ENCODE assay signal across 27 cellular contexts in the genomic region with DNA sequence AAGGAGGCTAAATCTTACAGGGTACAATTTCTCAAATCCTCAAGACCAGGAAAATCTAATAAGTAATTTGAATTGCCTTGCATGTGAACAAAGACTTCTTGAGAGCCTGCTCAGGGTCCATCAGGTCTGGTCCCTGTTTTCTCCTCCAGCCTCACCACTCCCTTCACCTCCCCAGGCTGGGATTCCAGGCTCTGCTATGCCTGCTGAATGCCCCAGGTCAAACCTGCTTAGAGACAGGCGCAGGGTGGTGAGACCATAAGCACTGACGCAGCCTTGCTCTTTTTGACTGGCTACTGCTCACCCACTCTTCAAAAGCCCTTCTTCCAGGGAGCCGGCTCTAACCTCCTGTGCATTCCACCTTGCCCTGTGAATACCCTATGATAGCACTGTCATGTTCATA.
"Had no signal": no experiment of that assay in that cellular context is flagged by ENCODE, and none has a peak within 500 bp of the region (broad histone marks: within the 10 kb centered on the region; RNA-seq: fewer than 3 reads in every experiment).

No MANE protein-coding gene starts in this region.

- DNase-seq: activated CD4-positive, alpha-beta T cell treated with anti-CD3 and anti-CD28 coated beads for 48 hours; activated CD4-positive, alpha-beta T cell treated with anti-CD3 and anti-CD28 coated beads, Interleukin-2, amount 50 U/mL, for 48 hours; activated CD8-positive, alpha-beta memory T cell treated with anti-CD3 and anti-CD28 coated beads for 24 hours; activated effector memory CD4-positive, alpha-beta T cell treated with Interleukin-2 at 50 U/mL for 16 hours; activated naive CD4-positive, alpha-beta T cell treated with anti-CD3 and anti-CD28 coated beads for 36 hours; activated naive CD8-positive, alpha-beta T cell treated with anti-CD3 and anti-CD28 coated beads for 36 hours; dorsolateral prefrontal cortex; effector memory CD4-positive, alpha-beta T cell; erythroblast; head of caudate nucleus; hippocampal formation; immature natural killer cell; midbrain; naive thymus-derived CD8-positive, alpha-beta T cell; right lobe of liver; stimulated activated CD4-positive, alpha-beta T cell treated with anti-CD3 and anti-CD28 coated beads, Interleukin-12 subunit alpha, Interleukin-12 subunit beta, amount 100 ng/mL, for 4 hours; stimulated activated CD4-positive, alpha-beta T cell treated with anti-CD3 and anti-CD28 coated beads, Interleukin-4, amount 100 ng/mL, for 24 hours; stimulated activated naive CD8-positive, alpha-beta T cell treated with anti-CD3 and anti-CD28 coated beads, Interleukin-15, amount 100 ng/mL, for 72 hours; substantia nigra; T-cell; upper lobe of left lung had no signal

- H3K27me3 Mint-ChIP-seq: activated naive CD8-positive, alpha-beta T cell treated with anti-CD3 and anti-CD28 coated beads for 36 hours; brain; naive thymus-derived CD8-positive, alpha-beta T cell; stimulated activated memory B cell treated with anti-CD40 and anti-IgM and Interleukin-4, amounts not matched to agents 10 μg/mL and 1 μg/mL and 100 μg/mL, for 72 hours; stimulated activated naive CD8-positive, alpha-beta T cell treated with anti-CD3 and anti-CD28 coated beads, Interleukin-15, amount 100 ng/mL, for 72 hours; T-cell had no signal

- H3K4me1 Mint-ChIP-seq: stimulated activated memory B cell treated with anti-CD40 and anti-IgM and Interleukin-4, amounts not matched to agents 10 μg/mL and 1 μg/mL and 100 μg/mL, for 72 hours had no signal

- H3K4me3 Mint-ChIP-seq: activated naive CD4-positive, alpha-beta T cell treated with anti-CD3 and anti-CD28 coated beads for 36 hours; activated naive CD8-positive, alpha-beta T cell treated with anti-CD3 and anti-CD28 coated beads for 36 hours; brain; naive thymus-derived CD8-positive, alpha-beta T cell; stimulated activated memory B cell treated with anti-CD40 and anti-IgM and Interleukin-4, amounts not matched to agents 10 μg/mL and 1 μg/mL and 100 μg/mL, for 72 hours; stimulated activated naive CD8-positive, alpha-beta T cell treated with anti-CD3 and anti-CD28 coated beads, Interleukin-15, amount 100 ng/mL, for 72 hours; T-cell had no signal

- H3K4me3 ChIP-seq: ascending aorta, coronary artery, dorsolateral prefrontal cortex, right lobe of liver, upper lobe of left lung, vagina had no signal

- H3K27me3 ChIP-seq: ascending aorta, right lobe of liver, upper lobe of left lung, vagina had no signal

- H3K9me3 ChIP-seq: ascending aorta, right lobe of liver, upper lobe of left lung, vagina had no signal

- H3K9me3 Mint-ChIP-seq: activated naive CD4-positive, alpha-beta T cell treated with anti-CD3 and anti-CD28 coated beads for 36 hours; brain; immature natural killer cell; stimulated activated memory B cell treated with anti-CD40 and anti-IgM and Interleukin-4, amounts not matched to agents 10 μg/mL and 1 μg/mL and 100 μg/mL, for 72 hours; stimulated activated naive CD8-positive, alpha-beta T cell treated with anti-CD3 and anti-CD28 coated beads, Interleukin-15, amount 100 ng/mL, for 72 hours had no signal

- H3K36me3 ChIP-seq: ascending aorta, right lobe of liver, upper lobe of left lung, vagina had no signal

- H3K27ac Mint-ChIP-seq: activated naive CD4-positive, alpha-beta T cell treated with anti-CD3 and anti-CD28 coated beads for 36 hours; naive thymus-derived CD8-positive, alpha-beta T cell; stimulated activated memory B cell treated with anti-CD40 and anti-IgM and Interleukin-4, amounts not matched to agents 10 μg/mL and 1 μg/mL and 100 μg/mL, for 72 hours; stimulated activated naive CD8-positive, alpha-beta T cell treated with anti-CD3 and anti-CD28 coated beads, Interleukin-15, amount 100 ng/mL, for 72 hours; T-cell had no signal

- ATAC-seq: activated CD4-positive, CD25-positive, alpha-beta regulatory T cell treated with anti-CD3 and anti-CD28 coated beads, Interleukin-2, amount 50 U/mL, for 24 hours; naive thymus-derived CD8-positive, alpha-beta T cell; stimulated activated memory B cell treated with anti-CD40 and anti-IgM and Interleukin-4, amounts not matched to agents 10 μg/mL and 1 μg/mL and 100 μg/mL, for 72 hours; stimulated activated naive CD8-positive, alpha-beta T cell treated with anti-CD3 and anti-CD28 coated beads, Interleukin-15, amount 100 ng/mL, for 72 hours; T-cell had no signal

- H3K36me3 Mint-ChIP-seq: activated naive CD8-positive, alpha-beta T cell treated with anti-CD3 and anti-CD28 coated beads for 36 hours; brain; naive thymus-derived CD8-positive, alpha-beta T cell; stimulated activated memory B cell treated with anti-CD40 and anti-IgM and Interleukin-4, amounts not matched to agents 10 μg/mL and 1 μg/mL and 100 μg/mL, for 72 hours; T-cell had no signal

- H3K27ac ChIP-seq: ascending aorta, coronary artery, dorsolateral prefrontal cortex, right lobe of liver, upper lobe of left lung, vagina had no signal

- H3K4me1 ChIP-seq: ascending aorta, upper lobe of left lung, vagina had no signal
